Comparison of ENCODE assay signal across 1 cellular context in the genomic region with DNA sequence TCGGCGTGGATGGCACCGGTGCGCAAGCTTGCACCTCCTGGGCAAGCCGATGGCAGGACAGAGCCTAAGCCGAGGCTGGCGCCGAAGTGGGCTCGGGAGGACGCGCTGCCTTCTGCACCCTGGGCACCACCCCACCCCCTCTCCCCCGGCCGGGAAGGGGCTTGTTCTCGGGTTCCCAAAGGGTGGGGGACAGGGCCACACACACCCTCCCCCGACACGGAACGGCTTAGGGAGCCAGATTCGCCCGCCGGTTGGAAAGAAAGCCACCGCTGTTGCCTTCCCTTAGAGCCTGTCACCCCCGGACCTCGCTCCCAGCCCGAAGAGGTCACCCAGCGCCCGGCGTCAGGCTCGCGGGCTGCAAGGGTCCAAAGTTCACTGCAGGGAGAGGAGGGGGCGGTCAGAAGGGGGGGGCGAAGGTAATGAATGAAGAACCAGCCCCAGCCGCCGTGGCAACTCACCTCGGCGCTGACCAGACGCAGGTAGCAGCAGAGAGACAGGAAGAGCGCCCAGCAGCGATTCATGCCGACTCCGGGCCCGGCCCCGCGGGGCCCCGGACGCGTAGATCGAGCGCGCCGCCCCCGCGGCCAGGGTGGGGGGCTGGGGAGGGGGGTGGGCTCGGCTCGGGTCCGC.
TF ChIP-seq lines count a peak whose summit lies in the region.

No MANE protein-coding gene starts in this region.

TF ChIP-seq in K562, 482 proteins besides CTCF, POLR2A, EP300 and RAD21 (continued from another document):
- TF ChIP-seq PHF8 (IDR thresholded peaks at IDR 0.05; ENCODE audit: borderline replicate concordance, low read length) = peak; percentile 11; the same call in 1 of the 2 replicates
- TF ChIP-seq, protein P1, sequence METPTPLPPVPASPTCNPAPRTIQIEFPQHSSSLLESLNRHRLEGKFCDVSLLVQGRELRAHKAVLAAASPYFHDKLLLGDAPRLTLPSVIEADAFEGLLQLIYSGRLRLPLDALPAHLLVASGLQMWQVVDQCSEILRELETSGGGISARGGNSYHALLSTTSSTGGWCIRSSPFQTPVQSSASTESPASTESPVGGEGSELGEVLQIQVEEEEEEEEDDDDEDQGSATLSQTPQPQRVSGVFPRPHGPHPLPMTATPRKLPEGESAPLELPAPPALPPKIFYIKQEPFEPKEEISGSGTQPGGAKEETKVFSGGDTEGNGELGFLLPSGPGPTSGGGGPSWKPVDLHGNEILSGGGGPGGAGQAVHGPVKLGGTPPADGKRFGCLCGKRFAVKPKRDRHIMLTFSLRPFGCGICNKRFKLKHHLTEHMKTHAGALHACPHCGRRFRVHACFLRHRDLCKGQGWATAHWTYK (CRISPR knock-in tag; IDR thresholded peaks at IDR 0.05) = no peak
- TF ChIP-seq U2AF1 (optimal IDR thresholded peaks at IDR 0.05; ENCODE audit: low read depth, low read length) = no peak
- TF ChIP-seq HDAC3 (IDR thresholded peaks at IDR 0.05; ENCODE audit: borderline replicate concordance, partially characterized antibody) = no peak
